In genomic region chr7:135160858-135161653, GRCh38 we compare ENCODE assay signal across 8 cellular contexts. TPM values are rescaled to one million over a fixed set of nuclear protein-coding genes. Genes with fewer than 3 reads are reported as not detected.
A peak's percentile ranks its signal among the peaks of the same experiment; 100 is the strongest.
DNase-seq lines count a peak whose midpoint lies in the region; ATAC-seq and TF ChIP-seq lines count a peak whose summit lies in the region.

No MANE protein-coding gene starts in this region.

- peaks cover 8% of the 10 kb centered on the region for H3K4me1 ChIP-seq in A673 (ENCODE audit: insufficient read depth, low read length, poor library complexity, severe bottlenecking)
- H3K4me1 ChIP-seq in H9 (ENCODE audit: insufficient read depth, low read length), result peaks cover 4% of the 10 kb centered on the region; the same call in 1 of the 2 replicates
- peaks cover 8 to 47% (median 24%) of the 10 kb centered on the region in 4 donors for H3K4me1 ChIP-seq in liver (ENCODE audit: control insufficient read depth in 4 of 4, insufficient read depth in 4 of 4, low read length in 3 of 4)

- H3K4me2 ChIP-seq in H9 (ENCODE audit: insufficient read depth, insufficient read length, low read length), result no peak overlapping the region

- H3K23ac ChIP-seq in H9 (ENCODE audit: insufficient read length, low read depth, low read length), result no peak overlapping the region

- no peak for DNase-seq in A673 (ENCODE audit: low spot score)
- no peak for DNase-seq in H9
- no peak for DNase-seq in activated T-helper 1 cell treated with anti-CD3 and anti-CD28 coated beads, Interleukin-12 subunit alpha, Interleukin-12 subunit beta, Interleukin-2, Interleukin-4 antibody, amounts not matched to agents 30 ng/mL and 10 ng/mL and 1 ng/mL, durations not matched to agents 14 hours and 24 hours and 36 hours (ENCODE audit: low spot score)
- no peak for DNase-seq in NCI-H2081 (lab: John Stamatoyannopoulos, UW)
- no peak for DNase-seq in activated CD4-positive, alpha-beta T cell treated with anti-CD3 and anti-CD28 coated beads for 1 hour
- DNase-seq in activated CD8-positive, alpha-beta memory T cell treated with anti-CD3 and anti-CD28 coated beads, Interleukin-2, amount 50 U/mL, for 4 hours, result no peak

- no peak overlapping the region for H3K4ac ChIP-seq in H9 (ENCODE audit: low read depth, low read length)

- no peak overlapping the region for H4K8ac ChIP-seq in H9 (replicated peaks; ENCODE audit: insufficient read length, low read depth, low read length)

- H3K18ac ChIP-seq in H9 (ENCODE audit: insufficient read length, low read depth, low read length), result peak overlapping the region; percentile 52

- H3K14ac ChIP-seq in H9 (ENCODE audit: insufficient read depth, low read length), result no peak overlapping the region

- no peak overlapping the region for H4K91ac ChIP-seq in H9 (ENCODE audit: insufficient read length, low read depth, low read length)

- no peak overlapping the region for H2BK20ac ChIP-seq in H9 (ENCODE audit: low read depth, low read length, poor library complexity, severe bottlenecking)

- H3K56ac ChIP-seq in H9 (ENCODE audit: insufficient read length, low read depth, low read length), result no peak overlapping the region

- CTCF ChIA-PET in A673 (lab: Charles Lee), result interaction anchor here (1.1 kb wide), 1 partner anchor 8 kb away, joined by 4 read pairs; no protein-coding TSS in a partner anchor

- H3K79me1 ChIP-seq in H9 (ENCODE audit: insufficient read depth, low read depth, low read length, poor library complexity, severe bottlenecking), result no peaks in the 10 kb centered on the region

- H4K5ac ChIP-seq in H9 (ENCODE audit: insufficient read length, low read depth, low read length), result peak overlapping the region; percentile 49

- H2BK5ac ChIP-seq in H9 (ENCODE audit: insufficient read length, low read length), result no peak overlapping the region

- peak overlapping the region; percentile 78 to 82 (median 81); a peak in 6 of 7 replicates for H3K27ac Mint-ChIP-seq in H9
- H3K27ac Mint-ChIP-seq in activated T-helper 1 cell treated with anti-CD3 and anti-CD28 coated beads, Interleukin-12 subunit alpha, Interleukin-12 subunit beta, Interleukin-2, Interleukin-4 antibody, amounts not matched to agents 30 ng/mL and 10 ng/mL and 1 ng/mL, durations not matched to agents 14 hours and 24 hours and 36 hours, result peak overlapping the region; percentile 94

- H3K9me3 Mint-ChIP-seq in H9, result peaks cover 38 to 46% of the 10 kb centered on the region in 2 experiments
- H3K9me3 Mint-ChIP-seq in activated T-helper 1 cell treated with anti-CD3 and anti-CD28 coated beads, Interleukin-12 subunit alpha, Interleukin-12 subunit beta, Interleukin-2, Interleukin-4 antibody, amounts not matched to agents 30 ng/mL and 10 ng/mL and 1 ng/mL, durations not matched to agents 14 hours and 24 hours and 36 hours, result peaks cover 29% of the 10 kb centered on the region

- H3K79me2 ChIP-seq in H9 (ENCODE audit: insufficient read depth, low read length), result no peaks in the 10 kb centered on the region

- H3K4me1 Mint-ChIP-seq in H9, result peaks cover 12 to 21% of the 10 kb centered on the region in 2 experiments
- peaks cover 38% of the 10 kb centered on the region for H3K4me1 Mint-ChIP-seq in activated T-helper 1 cell treated with anti-CD3 and anti-CD28 coated beads, Interleukin-12 subunit alpha, Interleukin-12 subunit beta, Interleukin-2, Interleukin-4 antibody, amounts not matched to agents 30 ng/mL and 10 ng/mL and 1 ng/mL, durations not matched to agents 14 hours and 24 hours and 36 hours (ENCODE audit: low read depth)

- no peak overlapping the region for H3T11ph ChIP-seq in H9 (ENCODE audit: low read length)

- peaks cover 64 to 91% (median 89%) of the 10 kb centered on the region in 3 experiments for H3K36me3 Mint-ChIP-seq in H9 (ENCODE audit: insufficient read depth in 1 of 3, low read depth in 3 of 3)
- peaks cover 75% of the 10 kb centered on the region for H3K36me3 Mint-ChIP-seq in activated T-helper 1 cell treated with anti-CD3 and anti-CD28 coated beads, Interleukin-12 subunit alpha, Interleukin-12 subunit beta, Interleukin-2, Interleukin-4 antibody, amounts not matched to agents 30 ng/mL and 10 ng/mL and 1 ng/mL, durations not matched to agents 14 hours and 24 hours and 36 hours (ENCODE audit: low read depth)

- no peak overlapping the region for H2AFZ ChIP-seq in H9 (ENCODE audit: low read length)

- peaks cover 5% of the 10 kb centered on the region for H3K27me3 Mint-ChIP-seq in H9 (ENCODE audit: low read depth)
- H3K27me3 Mint-ChIP-seq in activated T-helper 1 cell treated with anti-CD3 and anti-CD28 coated beads, Interleukin-12 subunit alpha, Interleukin-12 subunit beta, Interleukin-2, Interleukin-4 antibody, amounts not matched to agents 30 ng/mL and 10 ng/mL and 1 ng/mL, durations not matched to agents 14 hours and 24 hours and 36 hours (ENCODE audit: insufficient read depth), result no peaks in the 10 kb centered on the region

- no TSS peak for BruUV-seq in A673 (replicated peaks; lab: Mats Ljungman, UMichigan)

- no peaks in the 10 kb centered on the region for H4K20me1 ChIP-seq in H9 (ENCODE audit: control insufficient read depth, insufficient read depth, insufficient read length)

- intact Hi-C loops in A673 (cut with micrococcal nuclease; ENCODE audit: unreplicated experiment), result no loop called here
- intact Hi-C loops in activated T-helper 1 cell treated with anti-CD3 and anti-CD28 coated beads, Interleukin-12 subunit alpha, Interleukin-12 subunit beta, Interleukin-2, Interleukin-4 antibody, amounts not matched to agents 30 ng/mL and 10 ng/mL and 1 ng/mL, durations not matched to agents 14 hours and 24 hours and 36 hours (cut with micrococcal nuclease), result loop anchor here (1.0 kb wide), 2 partner anchors 8 to 13 kb away; partner anchors contain the start of gene TMEM140

- H3K9me3 ChIP-seq in A673 (ENCODE audit: low read depth, low read length, poor library complexity, severe bottlenecking) (peaks cover 16% of the 10 kb centered on the region), H9 (ENCODE audit: control insufficient read depth, low read depth, low read length) (no peaks in the 10 kb centered on the region), liver (ENCODE audit: control insufficient read depth in 4 of 4, low read length in 3 of 4) (no peaks in the 10 kb centered on the region)

- H3K23me2 ChIP-seq in H9 (ENCODE audit: insufficient read length, low read depth, low read length, poor library complexity, severe bottlenecking), result no peaks in the 10 kb centered on the region

- H3K4me3 Mint-ChIP-seq in H9, result no peak overlapping the region
- H3K4me3 Mint-ChIP-seq in activated T-helper 1 cell treated with anti-CD3 and anti-CD28 coated beads, Interleukin-12 subunit alpha, Interleukin-12 subunit beta, Interleukin-2, Interleukin-4 antibody, amounts not matched to agents 30 ng/mL and 10 ng/mL and 1 ng/mL, durations not matched to agents 14 hours and 24 hours and 36 hours, result no peak overlapping the region

- no peak overlapping the region for H2BK12ac ChIP-seq in H9 (ENCODE audit: insufficient read length, low read depth, low read length)

- no peak for TF ChIP-seq RAD21 in liver (IDR thresholded peaks at IDR 0.05)

- POLR2A ChIA-PET in A673 (lab: Charles Lee; ENCODE audit: low non-redundant PET), result no interaction called here

- H3K36me3 ChIP-seq in A673 (ENCODE audit: insufficient read depth, low read length, poor library complexity, severe bottlenecking) (peaks cover 7% of the 10 kb centered on the region), liver (ENCODE audit: control insufficient read depth in 4 of 4, insufficient read depth in 3 of 4, low read depth in 1 of 4, low read length in 3 of 4) (peaks cover 3 to 22% (median 7%) of the 10 kb centered on the region in 4 donors)

- TF ChIP-seq CTCF in A673 (conservative IDR thresholded peaks at IDR 0.05; ENCODE audit: low read depth, low read length) (no peak), H9 (conservative IDR thresholded peaks at IDR 0.05) (no peak), liver (IDR thresholded peaks at IDR 0.05; ENCODE audit: low read depth, low read length, missing input control) (no peak)

- H2BK15ac ChIP-seq in H9 (ENCODE audit: low read depth, low read length), result no peak overlapping the region; the same call in 1 of the 2 replicates

- H3K9ac ChIP-seq in H9 (ENCODE audit: extremely low read depth, insufficient read length, low read length), result no peak overlapping the region
- no peak overlapping the region for H3K9ac ChIP-seq in liver (ENCODE audit: low read depth in 1 of 2, low read length in 2 of 2)

- H3K27ac ChIP-seq in A673 (ENCODE audit: low read depth, low read length, poor library complexity, severe bottlenecking) (peak overlapping the region; percentile 64), H9 (ENCODE audit: insufficient read length, low read depth, low read length) (no peak overlapping the region), liver (ENCODE audit: low read depth in 1 of 2, low read length in 2 of 2) (peak overlapping the region; percentile 58 to 85)

- H2BK120ac ChIP-seq in H9 (ENCODE audit: low read depth, low read length, poor library complexity, severe bottlenecking), result peak overlapping the region; percentile 72

- no peaks in the 10 kb centered on the region for H3K27me3 ChIP-seq in A673 (replicated peaks; ENCODE audit: insufficient read depth, low read depth, low read length, poor library complexity)
- no peaks in the 10 kb centered on the region for H3K27me3 ChIP-seq in H9 (ENCODE audit: insufficient read depth, low read length)
- H3K27me3 ChIP-seq in liver (ENCODE audit: control insufficient read depth in 4 of 4, insufficient read depth in 4 of 4, low read length in 3 of 4), result no peaks in the 10 kb centered on the region

- H2AK5ac ChIP-seq in H9 (ENCODE audit: insufficient read length, low read length), result no peak overlapping the region

- H3K4me3 ChIP-seq in A673 (ENCODE audit: low read depth, low read length, poor library complexity, severe bottlenecking) (no peak overlapping the region), liver (ENCODE audit: low read depth in 1 of 3, low read length in 3 of 3) (no peak overlapping the region)

- WGBS in H9 (ENCODE audit: extremely low coverage, insufficient read length, low lambda C conversion rate), result no CpG with 5 or more reads among the region's 9 CpGs
- WGBS in liver, result 73% methylated on average over 9 of the region's 9 CpGs

- ATAC-seq in HG02571 (IDR thresholded peaks at IDR 0.05; ENCODE audit: unreplicated experiment), result no peak

RNA-seq across cellular contexts. Expression of gene CYREN, which starts 9.5 kb away (rescaled TPM):
- total RNA-seq in A673 (2021) (39.6 and 46.8 TPM in 2 replicates), H9 (2021) (72.0 and 76.0 TPM in 2 replicates), liver (10 to 100 TPM; 18.1 to 20.3 TPM)
- total RNA-seq in activated T-helper 1 cell treated with anti-CD3 and anti-CD28 coated beads, Interleukin-12 subunit alpha, Interleukin-12 subunit beta, Interleukin-2, Interleukin-4 antibody, amounts not matched to agents 30 ng/mL and 10 ng/mL and 1 ng/mL, durations not matched to agents 14 hours and 24 hours and 36 hours, result 58.8 and 58.9 TPM in 2 replicates
- 10 to 100 TPM; 13.2 to 14.0 TPM for polyA plus RNA-seq in liver

RNA-seq across cellular contexts. Expression of gene TMEM140, which starts 13.2 kb away (rescaled TPM):
- total RNA-seq in A673 (2021) (not detected in 2 replicates), H9 (2021) (not detected in 2 replicates), liver (10 to 100 TPM; 22.3 to 34.3 TPM)
- total RNA-seq in activated T-helper 1 cell treated with anti-CD3 and anti-CD28 coated beads, Interleukin-12 subunit alpha, Interleukin-12 subunit beta, Interleukin-2, Interleukin-4 antibody, amounts not matched to agents 30 ng/mL and 10 ng/mL and 1 ng/mL, durations not matched to agents 14 hours and 24 hours and 36 hours, result 2.9 and 4.5 TPM in 2 replicates
- 10 to 100 TPM; 22.6 to 29.3 TPM for polyA plus RNA-seq in liver

RNA-seq across cellular contexts. Expression of gene WDR91, which starts 50.3 kb away (rescaled TPM):
- total RNA-seq in A673 (2021), result 7.0 and 9.8 TPM in 2 replicates
- total RNA-seq in H9 (2021), result 7.3 and 9.4 TPM in 2 replicates
- total RNA-seq in activated T-helper 1 cell treated with anti-CD3 and anti-CD28 coated beads, Interleukin-12 subunit alpha, Interleukin-12 subunit beta, Interleukin-2, Interleukin-4 antibody, amounts not matched to agents 30 ng/mL and 10 ng/mL and 1 ng/mL, durations not matched to agents 14 hours and 24 hours and 36 hours, result 34.6 and 35.4 TPM in 2 replicates
- 10 to 100 TPM; 11.8 to 19.0 TPM for total RNA-seq in liver
- polyA plus RNA-seq in liver, result 1 to 10 TPM; 5.8 to 6.6 TPM
